In the genomic region with DNA sequence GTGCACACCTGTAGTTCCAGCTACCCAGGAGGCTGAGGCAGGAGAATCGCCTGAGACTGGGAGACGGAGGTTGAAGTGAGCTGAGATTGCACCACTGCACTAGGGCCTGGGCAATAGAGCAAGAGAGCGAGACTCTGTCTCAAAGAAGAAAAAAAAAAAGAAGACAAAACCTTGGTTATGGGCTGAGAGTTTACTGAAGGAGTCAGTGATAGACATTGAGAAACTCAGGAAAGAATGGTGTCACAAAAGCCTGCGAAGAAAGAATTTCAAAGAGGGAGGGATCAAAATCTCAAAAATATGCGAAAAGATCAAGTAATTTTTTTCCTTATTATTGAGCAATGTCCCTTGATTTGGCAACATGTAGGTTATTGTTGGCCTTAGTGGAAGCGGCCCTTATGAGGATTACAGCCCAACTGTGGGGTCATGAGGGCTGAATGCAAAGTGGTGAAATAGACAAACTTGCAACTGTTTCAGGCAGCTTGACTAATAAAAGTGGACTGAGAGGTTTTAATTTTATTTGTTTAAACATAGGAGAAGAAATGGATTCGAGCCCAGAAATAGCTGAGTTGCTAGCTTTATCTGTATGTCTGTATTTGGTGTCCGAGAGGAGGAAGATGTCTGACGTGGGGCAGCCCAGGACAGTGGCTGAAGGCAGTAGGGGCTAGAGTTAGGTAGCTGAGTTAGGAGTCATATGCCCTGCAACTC, we compare ENCODE assay signal across 12 cellular contexts. TPM values are rescaled to one million over a fixed set of nuclear protein-coding genes. Genes with fewer than 3 reads are reported as not detected.
A peak's percentile ranks its signal among the peaks of the same experiment; 100 is the strongest.
DNase-seq lines count a peak whose midpoint lies in the region; ATAC-seq lines count a peak whose summit lies in the region.
"Had no signal": no experiment of that assay in that cellular context is flagged by ENCODE, and none has a peak within 500 bp of the region (broad histone marks: within the 10 kb centered on the region; RNA-seq: fewer than 3 reads in every experiment).

No MANE protein-coding gene starts in this region.

- peak overlapping the region; percentile 53 for H3K27ac Mint-ChIP-seq in activated naive CD8-positive, alpha-beta T cell treated with anti-CD3 and anti-CD28 coated beads, Interleukin-2, amount 10 ng/mL, durations not matched to agents 7 days and 5 days
- H3K27ac Mint-ChIP-seq in activated naive CD8-positive, alpha-beta T cell treated with anti-CD3 and anti-CD28 coated beads for 36 hours, result no peak overlapping the region
- peak overlapping the region; percentile 66 for H3K27ac Mint-ChIP-seq in dendritic cell treated with granulocyte-macrophage colony-stimulating factor and Interleukin-4, amounts not matched to agents 40 ng/mL and 50 ng/mL, for 4 days
- H3K27ac Mint-ChIP-seq in CD4-positive, alpha-beta memory T cell, result peak overlapping the region in 2 of 7 donors; percentile 20 to 70
- H3K27ac Mint-ChIP-seq: activated CD8-positive, alpha-beta T cell treated with anti-CD3 and anti-CD28 coated beads for 36 hours; activated naive CD8-positive, alpha-beta T cell had no signal

- no peak overlapping the region for H3K4me2 ChIP-seq in mesenchymal stem cell (ENCODE audit: low read length, poor library complexity, severe bottlenecking)

- no peak overlapping the region for H3K4ac ChIP-seq in mesenchymal stem cell (ENCODE audit: low read depth in 1 of 2, low read length in 2 of 2)

- no peaks in the 10 kb centered on the region for H3K9me3 Mint-ChIP-seq in activated naive CD8-positive, alpha-beta T cell treated with anti-CD3 and anti-CD28 coated beads, Interleukin-2, amount 10 ng/mL, durations not matched to agents 7 days and 5 days
- no peaks in the 10 kb centered on the region for H3K9me3 Mint-ChIP-seq in activated naive CD8-positive, alpha-beta T cell treated with anti-CD3 and anti-CD28 coated beads for 36 hours
- no peaks in the 10 kb centered on the region for H3K9me3 Mint-ChIP-seq in dendritic cell treated with granulocyte-macrophage colony-stimulating factor and Interleukin-4, amounts not matched to agents 40 ng/mL and 50 ng/mL, for 4 days
- H3K9me3 Mint-ChIP-seq in CD4-positive, alpha-beta memory T cell, result peaks cover 0 to 9% (median 0%) of the 10 kb centered on the region in 8 donors
- H3K9me3 Mint-ChIP-seq: activated CD8-positive, alpha-beta T cell treated with anti-CD3 and anti-CD28 coated beads for 36 hours had no signal

- H2AK5ac ChIP-seq in mesenchymal stem cell (ENCODE audit: low read length, severe bottlenecking), result peak overlapping the region; percentile 52

- no peak overlapping the region for H3K14ac ChIP-seq in mesenchymal stem cell (ENCODE audit: low read length in 2 of 2)

- H3K4me1 ChIP-seq in mesenchymal stem cell (ENCODE audit: control insufficient read depth, insufficient read depth, low read depth, low read length) (peaks cover 3% of the 10 kb centered on the region), aorta (ENCODE audit: control insufficient read depth in 1 of 2, insufficient read depth in 2 of 2, low read length in 2 of 2) (no peaks in the 10 kb centered on the region)
- H3K4me1 ChIP-seq in CD4-positive, alpha-beta memory T cell (ENCODE audit: insufficient read depth, low read length), result no peaks in the 10 kb centered on the region
- H3K4me1 ChIP-seq: thyroid gland had no signal

- H4K8ac ChIP-seq in mesenchymal stem cell (ENCODE audit: low read length), result no peak overlapping the region

- H3K79me1 ChIP-seq in mesenchymal stem cell (replicated peaks; ENCODE audit: low read length, poor library complexity, severe bottlenecking), result peaks cover 2% of the 10 kb centered on the region

- no peak overlapping the region for H3K4me3 Mint-ChIP-seq in activated naive CD8-positive, alpha-beta T cell treated with anti-CD3 and anti-CD28 coated beads, Interleukin-2, amount 10 ng/mL, durations not matched to agents 7 days and 5 days
- no peak overlapping the region for H3K4me3 Mint-ChIP-seq in activated naive CD8-positive, alpha-beta T cell treated with anti-CD3 and anti-CD28 coated beads for 36 hours
- H3K4me3 Mint-ChIP-seq in dendritic cell treated with granulocyte-macrophage colony-stimulating factor and Interleukin-4, amounts not matched to agents 40 ng/mL and 50 ng/mL, for 4 days, result no peak overlapping the region
- no peak overlapping the region for H3K4me3 Mint-ChIP-seq in CD4-positive, alpha-beta memory T cell
- H3K4me3 Mint-ChIP-seq: activated CD8-positive, alpha-beta T cell treated with anti-CD3 and anti-CD28 coated beads for 36 hours; activated naive CD8-positive, alpha-beta T cell had no signal

- H2BK15ac ChIP-seq in mesenchymal stem cell (ENCODE audit: low read depth, poor library complexity, severe bottlenecking), result peak overlapping the region; percentile 67

- H3K9ac ChIP-seq in mesenchymal stem cell (ENCODE audit: low read length), result peak overlapping the region; percentile 68

- no peaks in the 10 kb centered on the region for H3K9me3 ChIP-seq in mesenchymal stem cell (ENCODE audit: control insufficient read depth, low read length)
- H3K9me3 ChIP-seq in aorta (ENCODE audit: control insufficient read depth, low read length), result no peaks in the 10 kb centered on the region
- H3K9me3 ChIP-seq in CD4-positive, alpha-beta memory T cell (ENCODE audit: control insufficient read depth in 1 of 2, low read length in 2 of 2), result no peaks in the 10 kb centered on the region
- H3K9me3 ChIP-seq: thyroid gland had no signal

- ATAC-seq in activated naive CD8-positive, alpha-beta T cell treated with anti-CD3 and anti-CD28 coated beads, Interleukin-2, amount 10 ng/mL, durations not matched to agents 7 days and 5 days (ENCODE audit: low read depth), result no peak
- ATAC-seq in aorta (ENCODE audit: low FRiP score), result peak; percentile 88
- ATAC-seq: activated CD8-positive, alpha-beta T cell treated with anti-CD3 and anti-CD28 coated beads for 36 hours had no signal

- H2BK120ac ChIP-seq in mesenchymal stem cell (ENCODE audit: low read depth, low read length), result no peak overlapping the region

- no peak for DNase-seq in activated naive CD8-positive, alpha-beta T cell treated with anti-CD3 and anti-CD28 coated beads, Interleukin-2, amount 10 ng/mL, durations not matched to agents 7 days and 5 days
- DNase-seq in activated naive CD8-positive, alpha-beta T cell treated with anti-CD3 and anti-CD28 coated beads for 36 hours, result no peak
- DNase-seq in mesenchymal stem cell, result peak; percentile 50
- no peak for DNase-seq in aorta
- no peak for DNase-seq in RKO (ENCODE audit: low spot score)
- DNase-seq in NCI-H1694 treated with DMSO at 0.1 percent for 48 hours (lab: John Stamatoyannopoulos, UW), result no peak
- no peak for DNase-seq in CD4-positive, alpha-beta memory T cell
- DNase-seq: activated CD8-positive, alpha-beta T cell treated with anti-CD3 and anti-CD28 coated beads for 36 hours; NCI-H524; thyroid gland had no signal

- H2AFZ ChIP-seq in mesenchymal stem cell (ENCODE audit: low read depth, low read length), result no peak overlapping the region

- peak overlapping the region; percentile 67 for H4K91ac ChIP-seq in mesenchymal stem cell (ENCODE audit: low read length)

- H2BK5ac ChIP-seq in mesenchymal stem cell (ENCODE audit: low read depth, low read length, poor library complexity, severe bottlenecking), result no peak overlapping the region

- intact Hi-C loops in dendritic cell treated with granulocyte-macrophage colony-stimulating factor and Interleukin-4, amounts not matched to agents 40 ng/mL and 50 ng/mL, for 4 days (cut with micrococcal nuclease), result loop anchor here (10.0 kb wide), 1 partner anchor 336 kb away; no protein-coding TSS in a partner anchor
- intact Hi-C loops in aorta (cut with DNase I), result no loop called here
- intact Hi-C loops in CD4-positive, alpha-beta memory T cell (cut with micrococcal nuclease), result no loop called here

- WGBS in mesenchymal stem cell, result 92% methylated on average over 9 of the region's 9 CpGs
- WGBS in aorta, 2 donors, result 77 to 78% methylated on average over 9 of the region's 9 CpGs

- peaks cover 6% of the 10 kb centered on the region for H3K36me3 Mint-ChIP-seq in activated naive CD8-positive, alpha-beta T cell treated with anti-CD3 and anti-CD28 coated beads, Interleukin-2, amount 10 ng/mL, durations not matched to agents 7 days and 5 days
- H3K36me3 Mint-ChIP-seq in activated naive CD8-positive, alpha-beta T cell treated with anti-CD3 and anti-CD28 coated beads for 36 hours, result peaks cover 21% of the 10 kb centered on the region
- H3K36me3 Mint-ChIP-seq in dendritic cell treated with granulocyte-macrophage colony-stimulating factor and Interleukin-4, amounts not matched to agents 40 ng/mL and 50 ng/mL, for 4 days (ENCODE audit: low read depth), result peaks cover 87% of the 10 kb centered on the region
- H3K36me3 Mint-ChIP-seq in CD4-positive, alpha-beta memory T cell, result peaks cover 36 to 40% of the 10 kb centered on the region in 2 donors

- H3K36me3 ChIP-seq in mesenchymal stem cell (ENCODE audit: control insufficient read depth in 1 of 2, insufficient read depth in 2 of 2, low read depth in 1 of 2, low read length in 2 of 2), result peaks cover 15 to 33% of the 10 kb centered on the region in 2 experiments
- peaks cover under 1 to 7% of the 10 kb centered on the region in 2 donors for H3K36me3 ChIP-seq in aorta (ENCODE audit: control insufficient read depth in 1 of 2, insufficient read depth in 2 of 2, low read length in 1 of 2)
- no peaks in the 10 kb centered on the region for H3K36me3 ChIP-seq in CD4-positive, alpha-beta memory T cell (ENCODE audit: insufficient read depth, low read length)

- no peaks in the 10 kb centered on the region for H3K4me1 Mint-ChIP-seq in activated naive CD8-positive, alpha-beta T cell treated with anti-CD3 and anti-CD28 coated beads, Interleukin-2, amount 10 ng/mL, durations not matched to agents 7 days and 5 days
- H3K4me1 Mint-ChIP-seq in activated naive CD8-positive, alpha-beta T cell treated with anti-CD3 and anti-CD28 coated beads for 36 hours, result no peaks in the 10 kb centered on the region
- peaks cover 35% of the 10 kb centered on the region for H3K4me1 Mint-ChIP-seq in dendritic cell treated with granulocyte-macrophage colony-stimulating factor and Interleukin-4, amounts not matched to agents 40 ng/mL and 50 ng/mL, for 4 days (ENCODE audit: low read depth)
- H3K4me1 Mint-ChIP-seq in CD4-positive, alpha-beta memory T cell, result no peaks in the 10 kb centered on the region

- H3K27ac ChIP-seq in mesenchymal stem cell (ENCODE audit: low read length, poor library complexity, severe bottlenecking) (no peak overlapping the region), aorta (ENCODE audit: low read depth in 1 of 2, low read length in 2 of 2) (no peak overlapping the region)
- no peak overlapping the region for H3K27ac ChIP-seq in CD4-positive, alpha-beta memory T cell (ENCODE audit: low read depth, low read length)
- H3K27ac ChIP-seq: thyroid gland had no signal

- no peak overlapping the region for H2BK12ac ChIP-seq in mesenchymal stem cell (ENCODE audit: low read length in 2 of 2)

- CTCF ChIA-PET in CD4-positive, alpha-beta memory T cell (lab: Charles Lee; ENCODE audit: partially characterized antibody), result no interaction called here

- POLR2A ChIA-PET in activated naive CD8-positive, alpha-beta T cell treated with anti-CD3 and anti-CD28 coated beads, Interleukin-2, amount 10 ng/mL, durations not matched to agents 7 days and 5 days (lab: Charles Lee), result no interaction called here
- POLR2A ChIA-PET in CD4-positive, alpha-beta memory T cell (lab: Charles Lee; ENCODE audit: partially characterized antibody), result no interaction called here

- no peaks in the 10 kb centered on the region for H3K27me3 Mint-ChIP-seq in activated naive CD8-positive, alpha-beta T cell treated with anti-CD3 and anti-CD28 coated beads, Interleukin-2, amount 10 ng/mL, durations not matched to agents 7 days and 5 days
- H3K27me3 Mint-ChIP-seq in activated naive CD8-positive, alpha-beta T cell treated with anti-CD3 and anti-CD28 coated beads for 36 hours, result no peaks in the 10 kb centered on the region
- no peaks in the 10 kb centered on the region for H3K27me3 Mint-ChIP-seq in dendritic cell treated with granulocyte-macrophage colony-stimulating factor and Interleukin-4, amounts not matched to agents 40 ng/mL and 50 ng/mL, for 4 days
- no peaks in the 10 kb centered on the region for H3K27me3 Mint-ChIP-seq in CD4-positive, alpha-beta memory T cell
- H3K27me3 Mint-ChIP-seq: activated CD8-positive, alpha-beta T cell treated with anti-CD3 and anti-CD28 coated beads for 36 hours; activated naive CD8-positive, alpha-beta T cell had no signal

- H3K18ac ChIP-seq in mesenchymal stem cell (ENCODE audit: low read depth in 1 of 2, low read length in 2 of 2), result peak overlapping the region in 1 of 2 experiments; percentile 4

- no peak overlapping the region for H3K23ac ChIP-seq in mesenchymal stem cell (ENCODE audit: low read length in 2 of 2)

- H3K27me3 ChIP-seq in mesenchymal stem cell (ENCODE audit: control insufficient read depth in 1 of 2, insufficient read depth in 1 of 2, low read length in 2 of 2) (no peaks in the 10 kb centered on the region), aorta (ENCODE audit: control insufficient read depth in 1 of 2, insufficient read depth in 2 of 2, low read length in 1 of 2) (no peaks in the 10 kb centered on the region)
- H3K27me3 ChIP-seq in CD4-positive, alpha-beta memory T cell (ENCODE audit: insufficient read depth, low read length), result no peaks in the 10 kb centered on the region
- H3K27me3 ChIP-seq: thyroid gland had no signal

- H3K4me3 ChIP-seq in mesenchymal stem cell (ENCODE audit: insufficient read depth in 1 of 2, low read depth in 1 of 2, low read length in 2 of 2) (peak overlapping the region in 1 of 2 experiments; percentile 32), aorta (ENCODE audit: low read length in 2 of 2) (no peak overlapping the region)
- no peak overlapping the region for H3K4me3 ChIP-seq in CD4-positive, alpha-beta memory T cell (ENCODE audit: low read length in 2 of 2)
- H3K4me3 ChIP-seq: thyroid gland had no signal

RNA-seq across cellular contexts. Expression of a gene that starts 18.8 kb away (rescaled TPM):
- total RNA-seq in activated naive CD8-positive, alpha-beta T cell treated with anti-CD3 and anti-CD28 coated beads, Interleukin-2, amount 10 ng/mL, durations not matched to agents 7 days and 5 days, result 1 to 10 TPM; 1.7 to 2.2 TPM
- under 1 TPM; 0.16 TPM for total RNA-seq in activated naive CD8-positive, alpha-beta T cell treated with anti-CD3 and anti-CD28 coated beads for 36 hours
- polyA plus RNA-seq in mesenchymal stem cell (2013, experiment 1 of 2), result 0.25 TPM
- 0.41 TPM for polyA plus RNA-seq in mesenchymal stem cell (2013, experiment 2 of 2)
- total RNA-seq in aorta, result 1 to 10 TPM; 1.0 to 1.9 TPM
- 1 to 10 TPM in 1 of 2 donors, under 1 TPM in 1; 0.25 to 7.7 TPM for polyA plus RNA-seq in aorta
- 1 to 10 TPM; 2.6 to 4.9 TPM for total RNA-seq in CD4-positive, alpha-beta memory T cell
- not detected for polyA plus RNA-seq in CD4-positive, alpha-beta memory T cell

RNA-seq across cellular contexts. Expression of a gene that starts 37.0 kb away (rescaled TPM):
- 10 to 100 TPM; 92.2 to 97.0 TPM for total RNA-seq in activated naive CD8-positive, alpha-beta T cell treated with anti-CD3 and anti-CD28 coated beads, Interleukin-2, amount 10 ng/mL, durations not matched to agents 7 days and 5 days
- total RNA-seq in activated naive CD8-positive, alpha-beta T cell treated with anti-CD3 and anti-CD28 coated beads for 36 hours, result 10 to 100 TPM; 61.3 to 66.2 TPM
- polyA plus RNA-seq in mesenchymal stem cell (2013, experiment 1 of 2), result 214 TPM
- 227 TPM for polyA plus RNA-seq in mesenchymal stem cell (2013, experiment 2 of 2)
- total RNA-seq in aorta, result 100 to 1,000 TPM; 101 to 144 TPM
- 10 to 100 TPM; 58.2 to 96.8 TPM for polyA plus RNA-seq in aorta
- total RNA-seq in CD4-positive, alpha-beta memory T cell, result 10 to 100 TPM; 84.4 to 84.6 TPM
- polyA plus RNA-seq in CD4-positive, alpha-beta memory T cell, result 100 to 1,000 TPM in 1 of 2 donors, 10 to 100 TPM in 1; 69.9 to 102 TPM

RNA-seq across cellular contexts. Expression of a gene that starts 59.3 kb away (rescaled TPM):
- total RNA-seq in activated naive CD8-positive, alpha-beta T cell treated with anti-CD3 and anti-CD28 coated beads, Interleukin-2, amount 10 ng/mL, durations not matched to agents 7 days and 5 days, result not detected
- not detected for total RNA-seq in activated naive CD8-positive, alpha-beta T cell treated with anti-CD3 and anti-CD28 coated beads for 36 hours
- not detected for polyA plus RNA-seq in mesenchymal stem cell (2013, experiment 1 of 2)
- not detected for polyA plus RNA-seq in mesenchymal stem cell (2013, experiment 2 of 2)
- not detected for total RNA-seq in aorta
- not detected for polyA plus RNA-seq in aorta
- total RNA-seq in CD4-positive, alpha-beta memory T cell, result not detected
- polyA plus RNA-seq in CD4-positive, alpha-beta memory T cell, result not detected
- total RNA-seq: activated CD8-positive, alpha-beta T cell treated with anti-CD3 and anti-CD28 coated beads for 36 hours; thyroid gland had no signal
